1 cellular context compared by ENCODE assay signal in genomic region chr22:24950272-24950902, GRCh38.
A peak's percentile ranks its signal among the peaks of the same experiment; 100 is the strongest.
TF ChIP-seq lines count a peak whose summit lies in the region.

No MANE protein-coding gene starts in this region.

TF ChIP-seq in HEK293, 187 proteins besides CTCF, POLR2A, EP300 and RAD21 (continued from another document and continues in another):
- TF ChIP-seq, protein P1, sequence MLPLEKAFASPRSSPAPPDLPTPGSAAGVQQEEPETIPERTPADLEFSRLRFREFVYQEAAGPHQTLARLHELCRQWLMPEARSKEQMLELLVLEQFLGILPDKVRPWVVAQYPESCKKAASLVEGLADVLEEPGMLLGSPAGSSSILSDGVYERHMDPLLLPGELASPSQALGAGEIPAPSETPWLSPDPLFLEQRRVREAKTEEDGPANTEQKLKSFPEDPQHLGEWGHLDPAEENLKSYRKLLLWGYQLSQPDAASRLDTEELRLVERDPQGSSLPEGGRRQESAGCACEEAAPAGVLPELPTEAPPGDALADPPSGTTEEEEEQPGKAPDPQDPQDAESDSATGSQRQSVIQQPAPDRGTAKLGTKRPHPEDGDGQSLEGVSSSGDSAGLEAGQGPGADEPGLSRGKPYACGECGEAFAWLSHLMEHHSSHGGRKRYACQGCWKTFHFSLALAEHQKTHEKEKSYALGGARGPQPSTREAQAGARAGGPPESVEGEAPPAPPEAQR (tag by site-specific recombination; IDR thresholded peaks at IDR 0.05) = no peak
- TF ChIP-seq GLI2 (tag by site-specific recombination; IDR thresholded peaks at IDR 0.05; ENCODE audit: borderline replicate concordance, low read depth) (no peak), KLF8 (tag by site-specific recombination; IDR thresholded peaks at IDR 0.05) (0 out of 2 replicates have a peak, but pooled peaks have one; percentile 30), TRIM28 (IDR thresholded peaks at IDR 0.05; ENCODE audit: borderline replicate concordance, low read length) (no peak), ZNF514 (tag by site-specific recombination; IDR thresholded peaks at IDR 0.05) (no peak), ZNF645 (tag by site-specific recombination; IDR thresholded peaks at IDR 0.05) (no peak), ZNF202 (tag by site-specific recombination; IDR thresholded peaks at IDR 0.05; ENCODE audit: borderline replicate concordance) (no peak), SCRT1 (tag by site-specific recombination; IDR thresholded peaks at IDR 0.05; ENCODE audit: borderline replicate concordance) (no peak), HOXD13 (CRISPR knock-in tag; IDR thresholded peaks at IDR 0.05; ENCODE audit: borderline replicate concordance) (no peak), SALL2 (tag by site-specific recombination; IDR thresholded peaks at IDR 0.05; ENCODE audit: borderline replicate concordance) (no peak), SP2 (tag by site-specific recombination; IDR thresholded peaks at IDR 0.05) (peak; percentile 72), ZNF391 (tag by site-specific recombination; IDR thresholded peaks at IDR 0.05; ENCODE audit: borderline replicate concordance, low read depth) (no peak), ZNF600 (tag by site-specific recombination; IDR thresholded peaks at IDR 0.05) (peak; percentile 55), KLF9 (tag by site-specific recombination; IDR thresholded peaks at IDR 0.05; ENCODE audit: low read depth) (no peak), ZNF341 (tag by site-specific recombination; IDR thresholded peaks at IDR 0.05; ENCODE audit: low read depth) (no peak), ZNF704 (tag by site-specific recombination; IDR thresholded peaks at IDR 0.05) (no peak), MEIS1 (CRISPR knock-in tag; IDR thresholded peaks at IDR 0.05; ENCODE audit: borderline replicate concordance) (no peak), ZNF677 (tag by site-specific recombination; IDR thresholded peaks at IDR 0.05) (no peak), ZXDB (tag by site-specific recombination; IDR thresholded peaks at IDR 0.05) (peak; percentile 66), ZSCAN23 (tag by site-specific recombination; IDR thresholded peaks at IDR 0.05) (no peak), BCL6B (tag by site-specific recombination; IDR thresholded peaks at IDR 0.05) (peak; percentile 55; the same call in 1 of the 2 replicates), ZNF174 (tag by site-specific recombination; IDR thresholded peaks at IDR 0.05) (no peak), ZNF501 (tag by site-specific recombination; IDR thresholded peaks at IDR 0.05) (no peak), ZNF529 (tag by site-specific recombination; IDR thresholded peaks at IDR 0.05; ENCODE audit: insufficient replicate concordance) (no peak), ZNF112 (tag by site-specific recombination; IDR thresholded peaks at IDR 0.05) (no peak), ZBTB21 (tag by site-specific recombination; IDR thresholded peaks at IDR 0.05) (no peak), ZNF335 (tag by site-specific recombination; conservative IDR thresholded peaks at IDR 0.05) (peak; percentile 94), ZSCAN5A (tag by site-specific recombination; IDR thresholded peaks at IDR 0.05) (no peak), KLF1 (tag by site-specific recombination; IDR thresholded peaks at IDR 0.05) (no peak), BCL11B (tag by site-specific recombination; IDR thresholded peaks at IDR 0.05; ENCODE audit: low read depth) (no peak), FEZF1 (tag by site-specific recombination; IDR thresholded peaks at IDR 0.05) (no peak; the same call in 1 of the 2 replicates), ZNF76 (tag by site-specific recombination; IDR thresholded peaks at IDR 0.05; ENCODE audit: borderline replicate concordance, low read depth) (peak; percentile 90), SETDB1 (IDR thresholded peaks at IDR 0.05; ENCODE audit: insufficient read length, low read length) (no peak), ZBTB17 (tag by site-specific recombination; IDR thresholded peaks at IDR 0.05) (peak; percentile 87), PRDM1 (tag by site-specific recombination; IDR thresholded peaks at IDR 0.05) (no peak)
- TF ChIP-seq, protein P2, sequence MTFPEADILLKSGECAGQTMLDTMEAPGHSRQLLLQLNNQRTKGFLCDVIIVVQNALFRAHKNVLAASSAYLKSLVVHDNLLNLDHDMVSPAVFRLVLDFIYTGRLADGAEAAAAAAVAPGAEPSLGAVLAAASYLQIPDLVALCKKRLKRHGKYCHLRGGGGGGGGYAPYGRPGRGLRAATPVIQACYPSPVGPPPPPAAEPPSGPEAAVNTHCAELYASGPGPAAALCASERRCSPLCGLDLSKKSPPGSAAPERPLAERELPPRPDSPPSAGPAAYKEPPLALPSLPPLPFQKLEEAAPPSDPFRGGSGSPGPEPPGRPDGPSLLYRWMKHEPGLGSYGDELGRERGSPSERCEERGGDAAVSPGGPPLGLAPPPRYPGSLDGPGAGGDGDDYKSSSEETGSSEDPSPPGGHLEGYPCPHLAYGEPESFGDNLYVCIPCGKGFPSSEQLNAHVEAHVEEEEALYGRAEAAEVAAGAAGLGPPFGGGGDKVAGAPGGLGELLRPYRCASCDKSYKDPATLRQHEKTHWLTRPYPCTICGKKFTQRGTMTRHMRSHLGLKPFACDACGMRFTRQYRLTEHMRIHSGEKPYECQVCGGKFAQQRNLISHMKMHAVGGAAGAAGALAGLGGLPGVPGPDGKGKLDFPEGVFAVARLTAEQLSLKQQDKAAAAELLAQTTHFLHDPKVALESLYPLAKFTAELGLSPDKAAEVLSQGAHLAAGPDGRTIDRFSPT (tag by site-specific recombination; IDR thresholded peaks at IDR 0.05) = 0 out of 2 replicates have a peak, but pooled peaks have one; percentile 16
- TF ChIP-seq, protein P3, sequence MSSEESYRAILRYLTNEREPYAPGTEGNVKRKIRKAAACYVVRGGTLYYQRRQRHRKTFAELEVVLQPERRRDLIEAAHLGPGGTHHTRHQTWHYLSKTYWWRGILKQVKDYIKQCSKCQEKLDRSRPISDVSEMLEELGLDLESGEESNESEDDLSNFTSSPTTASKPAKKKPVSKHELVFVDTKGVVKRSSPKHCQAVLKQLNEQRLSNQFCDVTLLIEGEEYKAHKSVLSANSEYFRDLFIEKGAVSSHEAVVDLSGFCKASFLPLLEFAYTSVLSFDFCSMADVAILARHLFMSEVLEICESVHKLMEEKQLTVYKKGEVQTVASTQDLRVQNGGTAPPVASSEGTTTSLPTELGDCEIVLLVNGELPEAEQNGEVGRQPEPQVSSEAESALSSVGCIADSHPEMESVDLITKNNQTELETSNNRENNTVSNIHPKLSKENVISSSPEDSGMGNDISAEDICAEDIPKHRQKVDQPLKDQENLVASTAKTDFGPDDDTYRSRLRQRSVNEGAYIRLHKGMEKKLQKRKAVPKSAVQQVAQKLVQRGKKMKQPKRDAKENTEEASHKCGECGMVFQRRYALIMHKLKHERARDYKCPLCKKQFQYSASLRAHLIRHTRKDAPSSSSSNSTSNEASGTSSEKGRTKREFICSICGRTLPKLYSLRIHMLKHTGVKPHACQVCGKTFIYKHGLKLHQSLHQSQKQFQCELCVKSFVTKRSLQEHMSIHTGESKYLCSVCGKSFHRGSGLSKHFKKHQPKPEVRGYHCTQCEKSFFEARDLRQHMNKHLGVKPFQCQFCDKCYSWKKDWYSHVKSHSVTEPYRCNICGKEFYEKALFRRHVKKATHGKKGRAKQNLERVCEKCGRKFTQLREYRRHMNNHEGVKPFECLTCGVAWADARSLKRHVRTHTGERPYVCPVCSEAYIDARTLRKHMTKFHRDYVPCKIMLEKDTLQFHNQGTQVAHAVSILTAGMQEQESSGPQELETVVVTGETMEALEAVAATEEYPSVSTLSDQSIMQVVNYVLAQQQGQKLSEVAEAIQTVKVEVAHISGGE (tag by site-specific recombination; conservative IDR thresholded peaks at IDR 0.05; ENCODE audit: low read depth) = peak; percentile 82
- TF ChIP-seq, protein P4, sequence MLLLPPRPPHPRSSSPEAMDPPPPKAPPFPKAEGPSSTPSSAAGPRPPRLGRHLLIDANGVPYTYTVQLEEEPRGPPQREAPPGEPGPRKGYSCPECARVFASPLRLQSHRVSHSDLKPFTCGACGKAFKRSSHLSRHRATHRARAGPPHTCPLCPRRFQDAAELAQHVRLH (tag by site-specific recombination; IDR thresholded peaks at IDR 0.05) = peak; percentile 19; the same call in 1 of the 2 replicates
- TF ChIP-seq, protein P5, sequence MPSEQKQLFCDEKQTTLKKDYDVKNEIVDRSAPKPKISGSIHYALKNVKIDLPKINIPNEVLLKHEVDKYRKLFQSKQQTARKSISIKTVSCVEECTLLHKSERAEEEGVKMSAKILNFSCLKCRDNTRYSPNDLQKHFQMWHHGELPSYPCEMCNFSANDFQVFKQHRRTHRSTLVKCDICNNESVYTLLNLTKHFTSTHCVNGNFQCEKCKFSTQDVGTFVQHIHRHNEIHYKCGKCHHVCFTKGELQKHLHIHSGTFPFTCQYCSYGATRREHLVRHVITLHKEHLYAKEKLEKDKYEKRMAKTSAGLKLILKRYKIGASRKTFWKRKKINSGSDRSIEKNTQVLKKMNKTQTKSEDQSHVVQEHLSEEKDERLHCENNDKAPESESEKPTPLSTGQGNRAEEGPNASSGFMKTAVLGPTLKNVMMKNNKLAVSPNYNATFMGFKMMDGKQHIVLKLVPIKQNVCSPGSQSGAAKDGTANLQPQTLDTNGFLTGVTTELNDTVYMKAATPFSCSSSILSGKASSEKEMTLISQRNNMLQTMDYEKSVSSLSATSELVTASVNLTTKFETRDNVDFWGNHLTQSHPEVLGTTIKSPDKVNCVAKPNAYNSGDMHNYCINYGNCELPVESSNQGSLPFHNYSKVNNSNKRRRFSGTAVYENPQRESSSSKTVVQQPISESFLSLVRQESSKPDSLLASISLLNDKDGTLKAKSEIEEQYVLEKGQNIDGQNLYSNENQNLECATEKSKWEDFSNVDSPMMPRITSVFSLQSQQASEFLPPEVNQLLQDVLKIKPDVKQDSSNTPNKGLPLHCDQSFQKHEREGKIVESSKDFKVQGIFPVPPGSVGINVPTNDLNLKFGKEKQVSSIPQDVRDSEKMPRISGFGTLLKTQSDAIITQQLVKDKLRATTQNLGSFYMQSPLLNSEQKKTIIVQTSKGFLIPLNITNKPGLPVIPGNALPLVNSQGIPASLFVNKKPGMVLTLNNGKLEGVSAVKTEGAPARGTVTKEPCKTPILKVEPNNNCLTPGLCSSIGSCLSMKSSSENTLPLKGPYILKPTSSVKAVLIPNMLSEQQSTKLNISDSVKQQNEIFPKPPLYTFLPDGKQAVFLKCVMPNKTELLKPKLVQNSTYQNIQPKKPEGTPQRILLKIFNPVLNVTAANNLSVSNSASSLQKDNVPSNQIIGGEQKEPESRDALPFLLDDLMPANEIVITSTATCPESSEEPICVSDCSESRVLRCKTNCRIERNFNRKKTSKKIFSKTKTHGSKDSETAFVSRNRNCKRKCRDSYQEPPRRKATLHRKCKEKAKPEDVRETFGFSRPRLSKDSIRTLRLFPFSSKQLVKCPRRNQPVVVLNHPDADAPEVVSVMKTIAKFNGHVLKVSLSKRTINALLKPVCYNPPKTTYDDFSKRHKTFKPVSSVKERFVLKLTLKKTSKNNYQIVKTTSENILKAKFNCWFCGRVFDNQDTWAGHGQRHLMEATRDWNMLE (tag by site-specific recombination; conservative IDR thresholded peaks at IDR 0.05; ENCODE audit: low read depth) = peak; percentile 30; the same call in 1 of the 2 replicates
- TF ChIP-seq, protein P6, sequence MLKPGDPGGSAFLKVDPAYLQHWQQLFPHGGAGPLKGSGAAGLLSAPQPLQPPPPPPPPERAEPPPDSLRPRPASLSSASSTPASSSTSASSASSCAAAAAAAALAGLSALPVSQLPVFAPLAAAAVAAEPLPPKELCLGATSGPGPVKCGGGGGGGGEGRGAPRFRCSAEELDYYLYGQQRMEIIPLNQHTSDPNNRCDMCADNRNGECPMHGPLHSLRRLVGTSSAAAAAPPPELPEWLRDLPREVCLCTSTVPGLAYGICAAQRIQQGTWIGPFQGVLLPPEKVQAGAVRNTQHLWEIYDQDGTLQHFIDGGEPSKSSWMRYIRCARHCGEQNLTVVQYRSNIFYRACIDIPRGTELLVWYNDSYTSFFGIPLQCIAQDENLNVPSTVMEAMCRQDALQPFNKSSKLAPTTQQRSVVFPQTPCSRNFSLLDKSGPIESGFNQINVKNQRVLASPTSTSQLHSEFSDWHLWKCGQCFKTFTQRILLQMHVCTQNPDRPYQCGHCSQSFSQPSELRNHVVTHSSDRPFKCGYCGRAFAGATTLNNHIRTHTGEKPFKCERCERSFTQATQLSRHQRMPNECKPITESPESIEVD (tag by site-specific recombination; IDR thresholded peaks at IDR 0.05) = no peak
